9 cellular contexts compared by ENCODE assay signal in genomic region chr12:25423355-25423754, GRCh38.
"Had no signal": no experiment of that assay in that cellular context is flagged by ENCODE, and none has a peak within 500 bp of the region (broad histone marks: within the 10 kb centered on the region; RNA-seq: fewer than 3 reads in every experiment).

No MANE protein-coding gene starts in this region.

- DNase-seq: activated CD8-positive, alpha-beta memory T cell treated with anti-CD3 and anti-CD28 coated beads, Interleukin-2, amount 50 U/mL, for 48 hours; activated CD8-positive, alpha-beta T cell treated with anti-CD3 and anti-CD28 coated beads for 36 hours; activated naive CD4-positive, alpha-beta T cell; central memory CD4-positive, alpha-beta T cell; effector memory CD8-positive, alpha-beta T cell; ovary; T-helper 9 cell had no signal

- H3K4me1 Mint-ChIP-seq: stimulated activated effector memory CD8-positive, alpha-beta T cell treated with anti-CD3 and anti-CD28 coated beads, Interleukin-12 subunit alpha, Interleukin-12 subunit beta, amount 100 ng/mL, for 72 hours had no signal

- H3K36me3 Mint-ChIP-seq: stimulated activated effector memory CD8-positive, alpha-beta T cell treated with anti-CD3 and anti-CD28 coated beads, Interleukin-12 subunit alpha, Interleukin-12 subunit beta, amount 100 ng/mL, for 72 hours had no signal

- H3K36me3 ChIP-seq: ovary, tibial nerve had no signal

- H3K9me3 ChIP-seq: ovary, tibial nerve had no signal

- H3K27ac Mint-ChIP-seq: activated CD8-positive, alpha-beta T cell treated with anti-CD3 and anti-CD28 coated beads for 36 hours; effector memory CD8-positive, alpha-beta T cell; stimulated activated effector memory CD8-positive, alpha-beta T cell treated with anti-CD3 and anti-CD28 coated beads, Interleukin-12 subunit alpha, Interleukin-12 subunit beta, amount 100 ng/mL, for 72 hours had no signal

- H3K27me3 Mint-ChIP-seq: activated CD8-positive, alpha-beta T cell treated with anti-CD3 and anti-CD28 coated beads for 36 hours had no signal

- ATAC-seq: activated CD8-positive, alpha-beta T cell treated with anti-CD3 and anti-CD28 coated beads for 36 hours; effector memory CD8-positive, alpha-beta T cell; stimulated activated effector memory CD8-positive, alpha-beta T cell treated with anti-CD3 and anti-CD28 coated beads, Interleukin-12 subunit alpha, Interleukin-12 subunit beta, amount 100 ng/mL, for 72 hours had no signal

- H3K27me3 ChIP-seq: ovary, tibial nerve had no signal

- H3K27ac ChIP-seq: ovary had no signal

- H3K9me3 Mint-ChIP-seq: activated CD8-positive, alpha-beta T cell treated with anti-CD3 and anti-CD28 coated beads for 36 hours; effector memory CD8-positive, alpha-beta T cell; stimulated activated effector memory CD8-positive, alpha-beta T cell treated with anti-CD3 and anti-CD28 coated beads, Interleukin-12 subunit alpha, Interleukin-12 subunit beta, amount 100 ng/mL, for 72 hours had no signal

- H3K4me3 Mint-ChIP-seq: activated CD8-positive, alpha-beta T cell treated with anti-CD3 and anti-CD28 coated beads for 36 hours; effector memory CD8-positive, alpha-beta T cell; stimulated activated effector memory CD8-positive, alpha-beta T cell treated with anti-CD3 and anti-CD28 coated beads, Interleukin-12 subunit alpha, Interleukin-12 subunit beta, amount 100 ng/mL, for 72 hours had no signal

- H3K4me3 ChIP-seq: ovary, tibial nerve had no signal
